ENCODE assay signal across 14 cellular contexts in genomic region chr10:59891349-59891748, GRCh38. TPM values are rescaled to one million over a fixed set of nuclear protein-coding genes. Genes with fewer than 3 reads are reported as not detected.
A peak's percentile ranks its signal among the peaks of the same experiment; 100 is the strongest.
DNase-seq lines count a peak whose midpoint lies in the region; ATAC-seq and TF ChIP-seq lines count a peak whose summit lies in the region.
"Had no signal": no experiment of that assay in that cellular context is flagged by ENCODE, and none has a peak within 500 bp of the region (broad histone marks: within the 10 kb centered on the region; RNA-seq: fewer than 3 reads in every experiment).

No MANE protein-coding gene starts in this region.

- no peak for DNase-seq in CD14-positive monocyte (ENCODE audit: low spot score)
- DNase-seq in AML-193 (lab: John Stamatoyannopoulos, UW), result no peak
- DNase-seq in GF-D8 (lab: John Stamatoyannopoulos, UW), result no peak
- DNase-seq in pons (ENCODE audit: low spot score), result no peak
- DNase-seq in C1 segment of cervical spinal cord (lab: John Stamatoyannopoulos, UW), result no peak
- DNase-seq: activated CD8-positive, alpha-beta T cell treated with anti-CD3 and anti-CD28 coated beads for 36 hours; activated naive CD8-positive, alpha-beta T cell treated with anti-CD3 and anti-CD28 coated beads, Interleukin-2, amount 10 ng/mL, durations not matched to agents 7 days and 5 days; DMS79 treated with DMSO at 0.1 percent for 48 hours; psoas muscle; stimulated activated CD4-positive, alpha-beta T cell treated with anti-CD3 and anti-CD28 coated beads, Interleukin-2, amount 100 ng/mL, for 24 hours; T-helper 2 cell had no signal

- H3K27me3 Mint-ChIP-seq in CD14-positive monocyte (ENCODE audit: low read depth in 3 of 3), result no peaks in the 10 kb centered on the region
- H3K27me3 Mint-ChIP-seq in brain, result peaks cover 3% of the 10 kb centered on the region
- H3K27me3 Mint-ChIP-seq: activated CD8-positive, alpha-beta T cell treated with anti-CD3 and anti-CD28 coated beads for 36 hours; activated naive CD8-positive, alpha-beta T cell treated with anti-CD3 and anti-CD28 coated beads, Interleukin-2, amount 10 ng/mL, durations not matched to agents 7 days and 5 days had no signal

- ATAC-seq in GM19351 (IDR thresholded peaks at IDR 0.05; ENCODE audit: unreplicated experiment) (peak; percentile 45), HG03039 (IDR thresholded peaks at IDR 0.05; ENCODE audit: unreplicated experiment) (peak; percentile 50)
- ATAC-seq: activated CD8-positive, alpha-beta T cell treated with anti-CD3 and anti-CD28 coated beads for 36 hours; psoas muscle had no signal

- no peak for TF ChIP-seq CTCF in CD14-positive monocyte (IDR thresholded peaks at IDR 0.05)
- no peak for TF ChIP-seq CTCF in brain (conservative IDR thresholded peaks at IDR 0.05)

- no peaks in the 10 kb centered on the region for H3K9me3 Mint-ChIP-seq in CD14-positive monocyte
- H3K9me3 Mint-ChIP-seq in brain, result no peaks in the 10 kb centered on the region
- H3K9me3 Mint-ChIP-seq: activated CD8-positive, alpha-beta T cell treated with anti-CD3 and anti-CD28 coated beads for 36 hours; activated naive CD8-positive, alpha-beta T cell treated with anti-CD3 and anti-CD28 coated beads, Interleukin-2, amount 10 ng/mL, durations not matched to agents 7 days and 5 days had no signal

- intact Hi-C loops in CD14-positive monocyte (cut with micrococcal nuclease), result no loop called here

- H3K36me3 Mint-ChIP-seq in CD14-positive monocyte (peaks cover 17 to 22% of the 10 kb centered on the region in 2 donors), brain (peaks cover 38% of the 10 kb centered on the region)

- peaks cover 75% of the 10 kb centered on the region for H3K4me1 Mint-ChIP-seq in CD14-positive monocyte
- peaks cover 73% of the 10 kb centered on the region for H3K4me1 Mint-ChIP-seq in brain

- peak overlapping the region; percentile 8 to 74 for H3K4me3 Mint-ChIP-seq in CD14-positive monocyte
- H3K4me3 Mint-ChIP-seq in brain, result no peak overlapping the region
- H3K4me3 Mint-ChIP-seq: activated CD8-positive, alpha-beta T cell treated with anti-CD3 and anti-CD28 coated beads for 36 hours; activated naive CD8-positive, alpha-beta T cell treated with anti-CD3 and anti-CD28 coated beads, Interleukin-2, amount 10 ng/mL, durations not matched to agents 7 days and 5 days had no signal

- H3K27ac Mint-ChIP-seq in CD14-positive monocyte, result peak overlapping the region; percentile 90 to 97 (median 93)
- H3K27ac Mint-ChIP-seq in brain, result peak overlapping the region in 4 of 5 experiments; percentile 21 to 62 (median 40)
- H3K27ac Mint-ChIP-seq: activated CD8-positive, alpha-beta T cell treated with anti-CD3 and anti-CD28 coated beads for 36 hours had no signal

RNA-seq across cellular contexts. Expression of gene CCDC6, which starts 15.0 kb away (rescaled TPM):
- 1 to 10 TPM; 4.2 to 6.2 TPM for polyA plus RNA-seq in CD14-positive monocyte
- polyA plus RNA-seq in brain (ENCODE audit: insufficient read depth, low read depth, low replicate concordance), result 11.4 TPM

Comparison
In these comparisons a context has a peak if more than half of its experiments do, and no peak if none do; other contexts are left out.
1. H3K4me3 Mint-ChIP-seq: peak in CD14-positive monocyte (2 of 2); none in brain (0 of 5).